ENCODE assay signal across 30 cellular contexts in genomic region chr21:41504030-41504429, GRCh38. TPM values are rescaled to one million over a fixed set of nuclear protein-coding genes. Genes with fewer than 3 reads are reported as not detected.
A peak's percentile ranks its signal among the peaks of the same experiment; 100 is the strongest.
DNase-seq lines count a peak whose midpoint lies in the region; ATAC-seq, FAIRE-seq and TF ChIP-seq lines count a peak whose summit lies in the region.
"Had no signal": no experiment of that assay in that cellular context is flagged by ENCODE, and none has a peak within 500 bp of the region (broad histone marks: within the 10 kb centered on the region; RNA-seq: fewer than 3 reads in every experiment).

No MANE protein-coding gene starts in this region.

- ATAC-seq in HG03280 (IDR thresholded peaks at IDR 0.05; ENCODE audit: unreplicated experiment) (no peak), gastroesophageal sphincter (no peak)
- ATAC-seq: K562, psoas muscle had no signal

- H3K9me3 ChIP-seq in muscle layer of duodenum (ENCODE audit: control insufficient read depth in 1 of 2, low read length in 2 of 2) (no peaks in the 10 kb centered on the region), gastroesophageal sphincter (no peaks in the 10 kb centered on the region), MG63 (no peaks in the 10 kb centered on the region)
- H3K9me3 ChIP-seq: psoas muscle, sigmoid colon, tibial nerve had no signal

- peaks cover 24% of the 10 kb centered on the region for H3K27me3 ChIP-seq in bronchial epithelial cell (ENCODE audit: control insufficient read depth, insufficient read depth, low read length)
- peaks cover 7% of the 10 kb centered on the region for H3K27me3 ChIP-seq in muscle layer of duodenum (ENCODE audit: low read depth, low read length)
- H3K27me3 ChIP-seq in gastroesophageal sphincter = peaks cover 59% of the 10 kb centered on the region
- peaks cover 31% of the 10 kb centered on the region for H3K27me3 ChIP-seq in MG63

- H3K4me3 ChIP-seq in bronchial epithelial cell (ENCODE audit: low read depth, low read length) = no peak overlapping the region
- peak overlapping the region in 1 of 2 donors; percentile 41 for H3K4me3 ChIP-seq in muscle layer of duodenum (ENCODE audit: low read depth in 1 of 2, low read length in 2 of 2)
- H3K4me3 ChIP-seq in gastroesophageal sphincter = no peak overlapping the region
- H3K4me3 ChIP-seq in MG63 = no peak overlapping the region
- H3K4me3 ChIP-seq: K562, psoas muscle, sigmoid colon, tibial nerve had no signal

- peak; percentile 21 for DNase-seq in DMS79 treated with DMSO at 0.1 percent for 48 hours (lab: John Stamatoyannopoulos, UW)
- no peak for DNase-seq in DMS79 (lab: John Stamatoyannopoulos, UW)
- no peak for DNase-seq in bronchial epithelial cell (ENCODE audit: low read depth)
- no peak for DNase-seq in GM12891 (ENCODE audit: insufficient read length, low spot score)
- DNase-seq in MG63 = no peak
- DNase-seq: activated CD4-positive, alpha-beta T cell treated with anti-CD3 and anti-CD28 coated beads for 48 hours; amniotic stem cell; Calu3; effector CD4-positive, alpha-beta T cell; GOT3; HFFc6; MM.1S; naive B cell; NCI-H1417 treated with DMSO at 0.1 percent for 48 hours; NCI-H2081 treated with DMSO at 0.1 percent for 48 hours; NCI-H226; NCI-H526 treated with DMSO at 0.1 percent for 48 hours; psoas muscle; SHP77 treated with DMSO at 0.1 percent for 48 hours; sigmoid colon; stimulated activated CD4-positive, alpha-beta T cell treated with anti-CD3 and anti-CD28 coated beads, Interleukin-4, amount 100 ng/mL, for 1 hour had no signal

- H3K27ac ChIP-seq in muscle layer of duodenum (ENCODE audit: low read length) (peak overlapping the region; percentile 84), gastroesophageal sphincter (no peak overlapping the region)
- H3K27ac ChIP-seq: psoas muscle, sigmoid colon had no signal

- WGBS in gastroesophageal sphincter (ENCODE audit: low coverage in 1 of 2), 2 donors = 41 to 53% methylated on average over 4 of the region's 5 CpGs

- TF ChIP-seq POLR2A in GM12891 (IDR thresholded peaks at IDR 0.05; ENCODE audit: low read depth, low read length) = no peak
- no peak for TF ChIP-seq POLR2A in gastroesophageal sphincter (IDR thresholded peaks at IDR 0.05)

- peak; percentile 55 for FAIRE-seq in bronchial epithelial cell (lab: Jason Lieb, UNC)
- no peak for FAIRE-seq in GM12891 (lab: Jason Lieb, UNC)
- FAIRE-seq: GM19239, HTR-8/SVneo had no signal

- TF ChIP-seq EP300 in gastroesophageal sphincter (IDR thresholded peaks at IDR 0.05) = no peak

- H3K4me1 ChIP-seq in muscle layer of duodenum (ENCODE audit: control insufficient read depth in 1 of 2, insufficient read depth in 2 of 2, low read length in 2 of 2) (peaks cover 0 to 14% of the 10 kb centered on the region in 2 donors), gastroesophageal sphincter (peaks cover 0 to 18% (median 0%) of the 10 kb centered on the region in 3 donors)
- H3K4me1 ChIP-seq: psoas muscle had no signal

- no peaks in the 10 kb centered on the region for H3K36me3 ChIP-seq in bronchial epithelial cell (ENCODE audit: control insufficient read depth, insufficient read depth, low read length)
- no peaks in the 10 kb centered on the region for H3K36me3 ChIP-seq in muscle layer of duodenum (ENCODE audit: control insufficient read depth in 1 of 2, insufficient read depth in 2 of 2, low read length in 2 of 2)
- H3K36me3 ChIP-seq in gastroesophageal sphincter = no peaks in the 10 kb centered on the region
- H3K36me3 ChIP-seq in MG63 = no peaks in the 10 kb centered on the region
- H3K36me3 ChIP-seq: sigmoid colon, tibial nerve had no signal

- TF ChIP-seq CTCF in bronchial epithelial cell (IDR thresholded peaks at IDR 0.05; ENCODE audit: insufficient read depth, low read length, severe bottlenecking) (no peak), gastroesophageal sphincter (IDR thresholded peaks at IDR 0.05) (no peak)

TF ChIP-seq in GM12891, 5 proteins besides CTCF, POLR2A, EP300 and RAD21:
- TF ChIP-seq SPI1 (IDR thresholded peaks at IDR 0.05; ENCODE audit: low read depth, low read length) (no peak), PAX5 (IDR thresholded peaks at IDR 0.05; ENCODE audit: insufficient read depth, low read length, severe bottlenecking) (no peak), TAF1 (IDR thresholded peaks at IDR 0.05; ENCODE audit: low read depth, low read length) (no peak), POU2F2 (IDR thresholded peaks at IDR 0.05; ENCODE audit: low read depth, low read length) (no peak), POLR2AphosphoS5 (IDR thresholded peaks at IDR 0.05; ENCODE audit: low read depth, low read length) (no peak)
TF ChIP-seq in GM12891: peak in this region for 0.

RNA-seq across cellular contexts. Expression of gene TMPRSS2, which starts 3.9 kb away (rescaled TPM):
- total RNA-seq in bronchial epithelial cell = 3.7 and 12.0 TPM in 2 replicates
- 0.04 TPM for polyA plus RNA-seq in GM12891 (2012; ENCODE audit: low read depth, missing spikeins)
- total RNA-seq in gastroesophageal sphincter = 1 to 10 TPM in 1 of 4 donors, under 1 TPM in 2, not detected in 1; 0.19 to 5.0 (median 0.62) TPM
- not detected in 2 replicates for total RNA-seq in MG63 (2014; rRNA removed; shearing (Covaris generic); ENCODE audit: low replicate concordance)
- total RNA-seq: A172, HFFc6, tibial nerve had no signal
- polyA plus RNA-seq: CD14-positive monocyte, K562 had no signal
